In the genomic region with DNA sequence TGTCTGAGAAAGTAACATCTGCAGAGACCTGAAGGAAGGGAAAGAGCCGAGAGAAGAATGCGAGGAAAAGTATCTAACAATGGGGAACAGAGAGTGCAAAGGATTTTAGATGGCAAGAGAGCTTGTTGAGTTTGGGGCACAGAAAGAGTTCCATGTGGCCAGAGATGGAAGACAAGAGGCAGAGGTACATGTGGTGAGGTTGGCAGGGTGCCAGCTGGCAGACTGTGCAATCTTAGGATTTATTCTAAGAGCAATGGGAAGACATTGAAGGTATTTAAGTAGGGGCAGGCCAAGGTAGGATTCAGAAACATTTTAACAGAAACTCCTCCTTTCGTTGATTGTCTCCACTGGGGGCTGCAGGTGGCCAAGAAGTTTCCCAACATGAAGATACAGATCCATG, we compare ENCODE assay signal across 25 cellular contexts. TPM values are rescaled to one million over a fixed set of nuclear protein-coding genes. Genes with fewer than 3 reads are reported as not detected.
DNase-seq lines count a peak whose midpoint lies in the region; ATAC-seq and TF ChIP-seq lines count a peak whose summit lies in the region.
"Had no signal": no experiment of that assay in that cellular context is flagged by ENCODE, and none has a peak within 500 bp of the region (broad histone marks: within the 10 kb centered on the region; RNA-seq: fewer than 3 reads in every experiment).

No MANE protein-coding gene starts in this region.

- ATAC-seq in PC-3 (no peak), GM21576 (IDR thresholded peaks at IDR 0.05; ENCODE audit: unreplicated experiment) (no peak), GM18868 (IDR thresholded peaks at IDR 0.05; ENCODE audit: unreplicated experiment) (no peak)
- ATAC-seq: GM12878, HCT116 had no signal

- H3K9ac ChIP-seq in MM.1S (ENCODE audit: low read length) (no peak overlapping the region), PC-3 (ENCODE audit: low read length) (no peak overlapping the region)

- intact Hi-C loops in PC-3 (cut with micrococcal nuclease) = no loop called here

- H3K4me2 ChIP-seq in MM.1S (ENCODE audit: low read depth, low read length) = no peak overlapping the region
- H3K4me2 ChIP-seq in PC-3 (ENCODE audit: low read length) = no peak overlapping the region
- H3K4me2 ChIP-seq: PC-9 had no signal

- no peaks in the 10 kb centered on the region for H3K36me3 ChIP-seq in MM.1S (replicated peaks; ENCODE audit: insufficient read depth, low read length)
- no peaks in the 10 kb centered on the region for H3K36me3 ChIP-seq in PC-3 (ENCODE audit: low read depth, low read length)
- H3K36me3 ChIP-seq: SJSA1 had no signal

- no peak for TF ChIP-seq CTCF in MM.1S (IDR thresholded peaks at IDR 0.05; ENCODE audit: low read length)
- no peak for TF ChIP-seq CTCF in PC-3 (conservative IDR thresholded peaks at IDR 0.05; ENCODE audit: low read depth, low read length)

- BruUV-seq in PC-3 (replicated peaks; lab: Mats Ljungman, UMichigan) = no TSS peak

- H2AFZ ChIP-seq in MM.1S (ENCODE audit: low read length) = no peak overlapping the region
- no peak overlapping the region for H2AFZ ChIP-seq in PC-3 (ENCODE audit: low read length)
- H2AFZ ChIP-seq: PC-9 had no signal

- H3K9me3 ChIP-seq in MM.1S (replicated peaks; ENCODE audit: insufficient read depth, low read length) = no peaks in the 10 kb centered on the region
- no peaks in the 10 kb centered on the region for H3K9me3 ChIP-seq in PC-3 (ENCODE audit: low read length)
- H3K9me3 ChIP-seq: SJSA1 had no signal

- H3F3A ChIP-seq in MM.1S (ENCODE audit: insufficient read depth, low read length) = peaks cover 17% of the 10 kb centered on the region
- H3F3A ChIP-seq in PC-3 (ENCODE audit: low read length, unreplicated experiment) = no peaks in the 10 kb centered on the region

- no peaks in the 10 kb centered on the region for H4K20me1 ChIP-seq in MM.1S (ENCODE audit: insufficient read depth, low read length)
- no peaks in the 10 kb centered on the region for H4K20me1 ChIP-seq in PC-3 (ENCODE audit: low read length)

- POLR2A ChIA-PET in PC-3 (lab: Charles Lee; ENCODE audit: unreplicated experiment) = no interaction called here

- H3K4me1 ChIP-seq in MM.1S (ENCODE audit: low read length) (peaks cover 26% of the 10 kb centered on the region), PC-3 (ENCODE audit: insufficient read depth, low read length) (0 out of 2 replicates have a peak, but pooled peaks cover 3% of the 10 kb centered on the region)
- H3K4me1 ChIP-seq: SJSA1 had no signal

- peak overlapping the region; percentile 79 for H3K27ac ChIP-seq in MM.1S (ENCODE audit: low read length)
- 0 out of 2 replicates have a peak overlapping the region, but pooled peaks have one; percentile 5 for H3K27ac ChIP-seq in PC-3 (ENCODE audit: low read length)
- H3K27ac ChIP-seq: HL-60, PC-9, SJSA1 had no signal

- H3K9me2 ChIP-seq in MM.1S (replicated peaks; ENCODE audit: insufficient read depth, low read length) = no peaks in the 10 kb centered on the region
- no peaks in the 10 kb centered on the region for H3K9me2 ChIP-seq in PC-3 (replicated peaks; ENCODE audit: low read length)

- no peaks in the 10 kb centered on the region for H3K79me2 ChIP-seq in MM.1S (ENCODE audit: low read length)
- H3K79me2 ChIP-seq in PC-3 (ENCODE audit: low read length) = no peaks in the 10 kb centered on the region

- DNase-seq in NCI-H524 (lab: John Stamatoyannopoulos, UW) = peak; percentile 29 to 65
- no peak for DNase-seq in NCI-H524 treated with DMSO at 0.1 percent for 48 hours (lab: John Stamatoyannopoulos, UW)
- peak; percentile 21 for DNase-seq in MM.1S
- no peak for DNase-seq in PC-3
- DNase-seq in NK-92 treated with Interleukin-12 subunit alpha and Interleukin-12 subunit beta, amount 100 ng/mL, for 24 hours (lab: John Stamatoyannopoulos, UW) = no peak
- DNase-seq: C1 segment of cervical spinal cord; CD4-positive, alpha-beta memory T cell; COR-L47; DMS79; EL; GDM1; Kasumi-1; NCI-H2029; NCI-H345; NCI-H510A treated with DMSO at 0.1 percent for 48 hours; PC-9; Right ventricle myocardium superior; T-helper 2 cell had no signal

- CTCF ChIA-PET in PC-3 (lab: Charles Lee) = no interaction called here

- H3K4me3 ChIP-seq in MM.1S (ENCODE audit: low read length) (no peak overlapping the region), PC-3 (ENCODE audit: low read length) (no peak overlapping the region)
- H3K4me3 ChIP-seq: GM12878, PC-9, SJSA1 had no signal

- no peaks in the 10 kb centered on the region for H3K27me3 ChIP-seq in MM.1S (replicated peaks; ENCODE audit: insufficient read depth, low read length)
- no peaks in the 10 kb centered on the region for H3K27me3 ChIP-seq in PC-3 (ENCODE audit: low read length)
- H3K27me3 ChIP-seq: SJSA1 had no signal

RNA-seq across cellular contexts. Expression of gene LBP, which starts 20.4 kb away (rescaled TPM):
- total RNA-seq in PC-3 (2014; rRNA removed) = not detected in 2 replicates
- total RNA-seq: CD4-positive, alpha-beta memory T cell; PC-9; Right ventricle myocardium superior; RPMI7951; SJSA1 had no signal

RNA-seq across cellular contexts. Expression of gene BPI, which starts 21.9 kb away (rescaled TPM):
- not detected in 2 replicates for total RNA-seq in PC-3 (2014; rRNA removed)
- total RNA-seq: CD4-positive, alpha-beta memory T cell; GM12878; PC-9 had no signal

Comparison
In these comparisons a context has a peak if more than half of its experiments do, and no peak if none do; other contexts are left out.
1. DNase-seq: peak in NCI-H524 (2 of 2) and MM.1S (single experiment); none in NCI-H524 treated with DMSO at 0.1 percent for 48 hours (single experiment), PC-3 (single experiment) and NK-92 treated with Interleukin-12 subunit alpha and Interleukin-12 subunit beta, amount 100 ng/mL, for 24 hours (single experiment).